15 cellular contexts compared by ENCODE assay signal in the genomic region with DNA sequence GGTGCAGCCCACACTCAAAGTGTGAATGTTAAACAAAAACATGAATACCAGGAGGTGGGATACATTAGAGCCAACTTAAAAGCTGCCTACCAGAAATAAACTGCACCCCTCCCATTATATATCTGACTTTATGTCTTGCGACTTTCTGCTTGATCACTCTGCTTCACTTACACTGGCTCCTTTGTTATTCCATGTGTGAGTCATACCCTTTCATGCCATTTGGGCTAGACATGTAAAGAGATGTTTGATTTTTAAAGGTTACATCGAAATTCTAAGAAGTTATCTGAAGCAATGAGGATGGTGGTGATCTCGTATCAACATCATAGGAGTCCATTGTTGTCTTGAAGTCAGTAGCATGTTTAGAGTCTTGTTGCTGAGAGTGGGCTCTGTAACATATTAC. TPM values are rescaled to one million over a fixed set of nuclear protein-coding genes. Genes with fewer than 3 reads are reported as not detected.
DNase-seq lines count a peak whose midpoint lies in the region; ATAC-seq and TF ChIP-seq lines count a peak whose summit lies in the region.
"Had no signal": no experiment of that assay in that cellular context is flagged by ENCODE, and none has a peak within 500 bp of the region (broad histone marks: within the 10 kb centered on the region; RNA-seq: fewer than 3 reads in every experiment).

No MANE protein-coding gene starts in this region.

- in situ Hi-C loops in Caki2 (cut with HindIII; ENCODE audit: low pct_unique_long_range_greater_than_20kb, low sequenced_read_pairs), result no loop called here

- TF ChIP-seq CTCF in choroid plexus epithelial cell (conservative IDR thresholded peaks at IDR 0.05; ENCODE audit: low read depth, low read length), result no peak

- ATAC-seq in HG02852 (IDR thresholded peaks at IDR 0.05; ENCODE audit: unreplicated experiment) (no peak), GM18858 (IDR thresholded peaks at IDR 0.05; ENCODE audit: unreplicated experiment) (no peak)
- ATAC-seq: activated CD4-positive, alpha-beta T cell treated with anti-CD3 and anti-CD28 coated beads for 36 hours had no signal

- H3K4me3 ChIP-seq in choroid plexus epithelial cell (ENCODE audit: low read depth, low read length), result no peak overlapping the region

- peak; percentile 52 for DNase-seq in Caki2 (ENCODE audit: low read depth)
- peak; percentile 36 for DNase-seq in NCI-H69 (lab: John Stamatoyannopoulos, UW)
- peak; percentile 56 for DNase-seq in choroid plexus epithelial cell (ENCODE audit: low read depth)
- DNase-seq in kidney tubule cell (ENCODE audit: low spot score), result peak; percentile 62
- no peak for DNase-seq in islet precursor cell
- no peak for DNase-seq in DMS53 (lab: John Stamatoyannopoulos, UW)
- DNase-seq: activated CD4-positive, alpha-beta T cell treated with anti-CD3 and anti-CD28 coated beads for 36 hours; activated T-cell treated with anti-CD3 and anti-CD28 coated beads, Interleukin-2, amount 50 U/mL, for 48 hours; AML-193; DMS 273 treated with DMSO at 0.1 percent for 48 hours; immature natural killer cell; NCI-H187; NCI-H526 treated with DMSO at 0.1 percent for 48 hours had no signal

RNA-seq across cellular contexts. Expression of gene ETV1, which starts 31.6 kb away (rescaled TPM):
- total RNA-seq in Caki2 (2014; rRNA removed; shearing (Covaris generic); ENCODE audit: low replicate concordance), result 2.5 and 8.4 TPM in 2 replicates

Comparison
In these comparisons a context has a peak if more than half of its experiments do, and no peak if none do; other contexts are left out.
1. DNase-seq: peak in Caki2 (single experiment), NCI-H69 (single experiment), choroid plexus epithelial cell (single experiment) and kidney tubule cell (single experiment); none in islet precursor cell (single experiment) and DMS53 (single experiment).